8 cellular contexts compared by ENCODE assay signal in genomic region chr5:44536650-44537260, GRCh38.
DNase-seq lines count a peak whose midpoint lies in the region; ATAC-seq and TF ChIP-seq lines count a peak whose summit lies in the region.

No MANE protein-coding gene starts in this region.

- H3K36me3 ChIP-seq in left ventricle myocardium inferior (no peaks in the 10 kb centered on the region), suprapubic skin (no peaks in the 10 kb centered on the region)

- H3K4me3 ChIP-seq in left ventricle myocardium inferior: no peak overlapping the region
- H3K4me3 ChIP-seq in suprapubic skin: no peak overlapping the region

- DNase-seq in activated T-cell treated with anti-CD3 and anti-CD28 coated beads, Interleukin-2, amount 50 U/mL, for 48 hours: peak; percentile 18 to 22
- DNase-seq in activated T-cell treated with anti-CD3 and anti-CD28 coated beads, Interleukin-2, amount 50 U/mL, for 1 hour: no peak
- DNase-seq in HK-2 (ENCODE audit: unreplicated experiment): peak; percentile 26
- DNase-seq in SW480 (ENCODE audit: low spot score): peak; percentile 2
- DNase-seq in left ventricle myocardium inferior: no peak
- no peak for DNase-seq in suprapubic skin (ENCODE audit: low spot score in 2 of 2)

- no peak for TF ChIP-seq POLR2A in suprapubic skin (IDR thresholded peaks at IDR 0.05)

- H3K27me3 ChIP-seq in left ventricle myocardium inferior (ENCODE audit: low read depth): no peaks in the 10 kb centered on the region
- no peaks in the 10 kb centered on the region for H3K27me3 ChIP-seq in suprapubic skin

- ATAC-seq in GM18873 (IDR thresholded peaks at IDR 0.05; ENCODE audit: low FRiP score, unreplicated experiment) (no peak), HG03108 (IDR thresholded peaks at IDR 0.05; ENCODE audit: unreplicated experiment) (no peak)

- H3K9me3 ChIP-seq in left ventricle myocardium inferior (replicated peaks) (no peaks in the 10 kb centered on the region), suprapubic skin (no peaks in the 10 kb centered on the region)

- 64% methylated on average over 3 of the region's 3 CpGs for WGBS in suprapubic skin

- H3K4me1 ChIP-seq in left ventricle myocardium inferior (no peaks in the 10 kb centered on the region), suprapubic skin (no peaks in the 10 kb centered on the region)

- intact Hi-C loops in left ventricle myocardium inferior (cut with micrococcal nuclease): loop anchor here (5.0 kb wide), 1 partner anchor 236 kb away; no protein-coding TSS in a partner anchor

- TF ChIP-seq CTCF in left ventricle myocardium inferior (IDR thresholded peaks at IDR 0.05; ENCODE audit: borderline replicate concordance): peak; percentile 74
- TF ChIP-seq CTCF in suprapubic skin (IDR thresholded peaks at IDR 0.05): peak; percentile 4 to 27

- H3K27ac ChIP-seq in left ventricle myocardium inferior (replicated peaks) (no peak overlapping the region), suprapubic skin (no peak overlapping the region)

- no peak for TF ChIP-seq EP300 in suprapubic skin (IDR thresholded peaks at IDR 0.05)

Comparison
In these comparisons a context has a peak if more than half of its experiments do, and no peak if none do; other contexts are left out.
1. DNase-seq: peak in activated T-cell treated with anti-CD3 and anti-CD28 coated beads, Interleukin-2, amount 50 U/mL, for 48 hours (2 of 2), HK-2 (single experiment) and SW480 (single experiment); none in activated T-cell treated with anti-CD3 and anti-CD28 coated beads, Interleukin-2, amount 50 U/mL, for 1 hour (single experiment), left ventricle myocardium inferior (single experiment) and suprapubic skin (0 of 2).